In the genomic region with DNA sequence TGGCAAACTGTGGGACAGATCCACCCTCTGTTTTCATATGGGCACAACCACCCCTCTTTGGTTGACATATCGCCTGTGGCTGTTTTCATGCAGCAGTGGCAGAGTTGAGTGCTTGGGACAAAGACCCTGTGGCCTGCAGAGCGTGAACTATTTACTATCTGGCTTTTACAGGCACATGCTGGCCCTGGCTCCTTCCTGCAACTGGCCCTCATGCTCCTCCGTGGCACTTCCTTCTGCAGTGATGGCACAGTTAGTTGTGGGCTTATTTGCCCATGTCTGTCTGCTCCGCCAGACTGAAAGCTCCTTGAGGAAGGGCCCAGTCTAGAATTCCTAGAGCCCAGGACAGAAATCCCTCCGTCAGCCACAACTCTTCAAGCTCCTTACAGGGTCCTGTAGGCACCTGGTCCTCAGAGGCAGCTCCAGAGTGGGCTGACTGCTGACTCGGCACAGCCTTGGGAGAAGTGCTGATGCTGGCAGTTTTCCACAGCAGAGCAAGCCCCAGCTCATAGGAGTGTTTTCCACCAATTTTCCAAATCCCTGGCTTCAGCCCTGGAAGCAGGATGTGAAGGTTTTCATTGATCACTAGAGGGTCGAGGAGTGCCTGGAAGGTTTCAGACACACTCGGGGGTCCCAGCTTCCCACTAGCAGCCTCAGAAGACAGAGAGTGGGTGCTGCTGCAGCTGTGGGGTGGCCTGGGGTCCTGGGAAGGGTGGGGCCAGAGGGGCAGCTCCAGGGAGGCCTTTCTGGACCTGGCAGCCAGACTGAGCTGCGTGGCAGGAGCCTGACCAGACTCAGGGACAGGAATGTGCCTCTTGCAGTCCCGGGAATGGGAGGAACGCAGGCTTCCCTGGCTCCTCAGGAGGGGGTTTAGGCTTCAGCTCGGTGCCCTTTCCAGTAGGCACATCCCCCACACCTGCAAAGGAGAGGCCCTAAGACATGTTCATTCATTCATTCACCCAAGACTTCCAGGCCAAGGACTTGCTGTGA, we compare ENCODE assay signal across 13 cellular contexts. TPM values are rescaled to one million over a fixed set of nuclear protein-coding genes. Genes with fewer than 3 reads are reported as not detected.
DNase-seq lines count a peak whose midpoint lies in the region; ATAC-seq and TF ChIP-seq lines count a peak whose summit lies in the region.
"Had no signal": no experiment of that assay in that cellular context is flagged by ENCODE, and none has a peak within 500 bp of the region (broad histone marks: within the 10 kb centered on the region; RNA-seq: fewer than 3 reads in every experiment).

No MANE protein-coding gene starts in this region.

- DNase-seq in heart left ventricle = peak in 3 of 5 donors; percentile 12 to 63 (median 19)
- DNase-seq in osteoblast (ENCODE audit: insufficient read length, low spot score, missing footprints) = peak; percentile 32
- DNase-seq in stimulated activated CD4-positive, alpha-beta T cell treated with anti-CD3 and anti-CD28 coated beads, Interleukin-2, amount 100 ng/mL, for 24 hours = no peak
- no peak for DNase-seq in mucosa of descending colon
- DNase-seq in pons (ENCODE audit: low spot score) = no peak
- DNase-seq in HPDE6-E6E7 (ENCODE audit: extremely low spot score) = no peak
- DNase-seq: NCI-H187 treated with DMSO at 0.1 percent for 48 hours; stimulated activated naive CD4-positive, alpha-beta T cell had no signal

- H3K36me3 ChIP-seq in heart left ventricle (no peaks in the 10 kb centered on the region), osteoblast (ENCODE audit: insufficient read depth, low read length) (no peaks in the 10 kb centered on the region), mucosa of descending colon (ENCODE audit: low read depth) (no peaks in the 10 kb centered on the region)

- H4K20me1 ChIP-seq in osteoblast (ENCODE audit: insufficient read depth, low read length) = no peaks in the 10 kb centered on the region

- no peak overlapping the region for H3K4me2 ChIP-seq in osteoblast (ENCODE audit: insufficient read depth, low read length)
- H3K4me2 ChIP-seq: KMS-11 had no signal

- TF ChIP-seq POLR2A in heart left ventricle (IDR thresholded peaks at IDR 0.05) = no peak

- H3K27me3 ChIP-seq in heart left ventricle (no peaks in the 10 kb centered on the region), osteoblast (ENCODE audit: insufficient read depth, low read length) (no peaks in the 10 kb centered on the region)

- no peak overlapping the region for H2AFZ ChIP-seq in osteoblast (ENCODE audit: low read length)

- H3K27ac ChIP-seq in C4-2B = peak overlapping the region; percentile 30
- H3K27ac ChIP-seq in VCaP = peak overlapping the region; percentile 97
- H3K27ac ChIP-seq in heart left ventricle = peak overlapping the region in 4 of 12 donors; percentile 11 to 34 (median 20)
- no peak overlapping the region for H3K27ac ChIP-seq in osteoblast (ENCODE audit: low read depth, low read length)
- H3K27ac ChIP-seq: KMS-11, psoas muscle had no signal

- H3K4me1 ChIP-seq in heart left ventricle (peaks cover 0 to 55% (median 20%) of the 10 kb centered on the region in 12 donors), osteoblast (ENCODE audit: insufficient read depth, low read length) (no peaks in the 10 kb centered on the region), mucosa of descending colon (ENCODE audit: low read depth) (no peaks in the 10 kb centered on the region)
- H3K4me1 ChIP-seq: psoas muscle had no signal

- H3K79me2 ChIP-seq in osteoblast (ENCODE audit: insufficient read depth, low read length) = no peaks in the 10 kb centered on the region

- no peak overlapping the region for H3K4me3 ChIP-seq in heart left ventricle
- H3K4me3 ChIP-seq in osteoblast (ENCODE audit: insufficient read depth, low read length) = no peak overlapping the region
- H3K4me3 ChIP-seq in mucosa of descending colon = no peak overlapping the region
- H3K4me3 ChIP-seq: lung, psoas muscle had no signal

- intact Hi-C loops in heart left ventricle (cut with DNase I) (no loop called here), mucosa of descending colon (cut with DNase I, micrococcal nuclease) (no loop called here)

- no peak for TF ChIP-seq CTCF in C4-2B (conservative IDR thresholded peaks at IDR 0.05)
- TF ChIP-seq CTCF in VCaP (conservative IDR thresholded peaks at IDR 0.05) = no peak
- TF ChIP-seq CTCF in heart left ventricle (IDR thresholded peaks at IDR 0.05) = no peak
- no peak for TF ChIP-seq CTCF in osteoblast (IDR thresholded peaks at IDR 0.05; ENCODE audit: extremely low read depth, low read depth, low read length)
- TF ChIP-seq CTCF in mucosa of descending colon (IDR thresholded peaks at IDR 0.05) = no peak

- WGBS in heart left ventricle, 4 donors = 72 to 83% (median 76%) methylated on average over 9 to 12 of the region's 12 CpGs

- H3K9me3 ChIP-seq in heart left ventricle (no peaks in the 10 kb centered on the region), osteoblast (ENCODE audit: low read depth, low read length) (no peaks in the 10 kb centered on the region), mucosa of descending colon (no peaks in the 10 kb centered on the region)
- H3K9me3 ChIP-seq: psoas muscle had no signal

- ATAC-seq in heart left ventricle = peak in 2 of 4 donors; percentile 10 to 43
- no peak for ATAC-seq in mucosa of descending colon
- ATAC-seq: psoas muscle had no signal

RNA-seq across cellular contexts. Expression of gene ANGPTL2, which starts 56.5 kb away (rescaled TPM):
- 10 to 100 TPM; 25.6 to 92.5 (median 47.4) TPM for total RNA-seq in heart left ventricle
- 10 to 100 TPM; 17.0 to 19.4 TPM for polyA plus RNA-seq in heart left ventricle
- total RNA-seq in osteoblast = 39.8 and 72.5 TPM in 2 replicates
- total RNA-seq in mucosa of descending colon = 10 to 100 TPM in 2 of 3 donors, 1 to 10 TPM in 1; 4.1 to 50.9 (median 11.6) TPM

Comparison
In these comparisons a context has a peak if more than half of its experiments do, and no peak if none do; other contexts are left out.
1. DNase-seq: peak in heart left ventricle (3 of 5) and osteoblast (single experiment); none in stimulated activated CD4-positive, alpha-beta T cell treated with anti-CD3 and anti-CD28 coated beads, Interleukin-2, amount 100 ng/mL, for 24 hours (0 of 2), mucosa of descending colon (0 of 3), pons (single experiment) and HPDE6-E6E7 (single experiment).